ENCODE assay signal across 8 cellular contexts in genomic region chr4:152937535-152938236, GRCh38. TPM values are rescaled to one million over a fixed set of nuclear protein-coding genes. Genes with fewer than 3 reads are reported as not detected.
A peak's percentile ranks its signal among the peaks of the same experiment; 100 is the strongest.
DNase-seq lines count a peak whose midpoint lies in the region; ATAC-seq and TF ChIP-seq lines count a peak whose summit lies in the region.

No MANE protein-coding gene starts in this region.

- no peak overlapping the region for H3K18ac ChIP-seq in mesenchymal stem cell (ENCODE audit: low read depth in 1 of 2, low read length in 2 of 2)

- H2BK15ac ChIP-seq in mesenchymal stem cell (ENCODE audit: low read depth, poor library complexity, severe bottlenecking), result peak overlapping the region; percentile 15

- H3K14ac ChIP-seq in mesenchymal stem cell (ENCODE audit: low read length in 2 of 2), result no peak overlapping the region

- DNase-seq in ELR (ENCODE audit: low read depth) (peak; percentile 38), HFFc6 (no peak), T-helper 17 cell (no peak), mesenchymal stem cell (peak; percentile 36), testis (peak; percentile 50)

- H3K4me3 ChIP-seq in endocrine pancreas (ENCODE audit: control insufficient read depth, insufficient read depth, low read length) (peak overlapping the region; percentile 74), mesenchymal stem cell (ENCODE audit: insufficient read depth in 1 of 2, low read depth in 1 of 2, low read length in 2 of 2) (peak overlapping the region; percentile 74 to 76), testis (peak overlapping the region; percentile 60 to 63)

- H2BK120ac ChIP-seq in mesenchymal stem cell (ENCODE audit: low read depth, low read length), result no peak overlapping the region

- peak overlapping the region; percentile 18 for H2AFZ ChIP-seq in mesenchymal stem cell (ENCODE audit: low read depth, low read length)

- no peaks in the 10 kb centered on the region for H3K9me3 ChIP-seq in T-helper 17 cell (ENCODE audit: control insufficient read depth, low read length, poor library complexity, severe bottlenecking)
- no peaks in the 10 kb centered on the region for H3K9me3 ChIP-seq in endocrine pancreas (ENCODE audit: control insufficient read depth, low read length)
- no peaks in the 10 kb centered on the region for H3K9me3 ChIP-seq in mesenchymal stem cell (ENCODE audit: control insufficient read depth, low read length)
- no peaks in the 10 kb centered on the region for H3K9me3 ChIP-seq in testis

- no peak for TF ChIP-seq POLR2A in testis (IDR thresholded peaks at IDR 0.05)

- H3K27me3 ChIP-seq in endocrine pancreas (ENCODE audit: control insufficient read depth, insufficient read depth, low read length), result no peaks in the 10 kb centered on the region
- peaks cover 0 to 69% of the 10 kb centered on the region in 2 experiments for H3K27me3 ChIP-seq in mesenchymal stem cell (ENCODE audit: control insufficient read depth in 1 of 2, insufficient read depth in 1 of 2, low read length in 2 of 2)
- H3K27me3 ChIP-seq in testis, result no peaks in the 10 kb centered on the region

- H4K91ac ChIP-seq in mesenchymal stem cell (ENCODE audit: low read length), result no peak overlapping the region

- peak overlapping the region; percentile 83 for H3K4me2 ChIP-seq in mesenchymal stem cell (ENCODE audit: low read length, poor library complexity, severe bottlenecking)

- peaks cover 11% of the 10 kb centered on the region for H3K79me1 ChIP-seq in mesenchymal stem cell (replicated peaks; ENCODE audit: low read length, poor library complexity, severe bottlenecking)

- H3K27ac Mint-ChIP-seq in HFFc6, result no peak overlapping the region
- H3K27ac Mint-ChIP-seq in T-helper 17 cell, result no peak overlapping the region

- peak overlapping the region; percentile 83 for H3K4me3 Mint-ChIP-seq in HFFc6
- H3K4me3 Mint-ChIP-seq in T-helper 17 cell, result peak overlapping the region; percentile 89

- no peak overlapping the region for H2BK12ac ChIP-seq in mesenchymal stem cell (ENCODE audit: low read length in 2 of 2)

- peaks cover 13% of the 10 kb centered on the region for H3K27me3 Mint-ChIP-seq in HFFc6 (ENCODE audit: insufficient read depth)
- H3K27me3 Mint-ChIP-seq in T-helper 17 cell, result peaks cover 59% of the 10 kb centered on the region

- no peak overlapping the region for H3K23ac ChIP-seq in mesenchymal stem cell (ENCODE audit: low read length in 2 of 2)

- H3K9ac ChIP-seq in endocrine pancreas (ENCODE audit: control insufficient read depth, insufficient read depth, low read length) (peak overlapping the region; percentile 69), mesenchymal stem cell (ENCODE audit: low read length) (peak overlapping the region; percentile 60)

- H3K9me3 Mint-ChIP-seq in HFFc6, result no peaks in the 10 kb centered on the region

- no peak overlapping the region for H3K4ac ChIP-seq in mesenchymal stem cell (ENCODE audit: low read depth in 1 of 2, low read length in 2 of 2)

- no peak overlapping the region for H2AK5ac ChIP-seq in mesenchymal stem cell (ENCODE audit: low read length, severe bottlenecking)

- H3K4me1 Mint-ChIP-seq in HFFc6 (ENCODE audit: low read depth) (peaks cover 9% of the 10 kb centered on the region), T-helper 17 cell (peaks cover 14% of the 10 kb centered on the region)

- no peak overlapping the region for H2BK5ac ChIP-seq in mesenchymal stem cell (ENCODE audit: low read depth, low read length, poor library complexity, severe bottlenecking)

- H3K36me3 ChIP-seq in endocrine pancreas (ENCODE audit: control insufficient read depth, insufficient read depth, low read length) (no peaks in the 10 kb centered on the region), mesenchymal stem cell (ENCODE audit: control insufficient read depth in 1 of 2, insufficient read depth in 2 of 2, low read depth in 1 of 2, low read length in 2 of 2) (no peaks in the 10 kb centered on the region), testis (ENCODE audit: low read depth, missing control alignments) (no peaks in the 10 kb centered on the region)

- H3K4me1 ChIP-seq in endocrine pancreas (ENCODE audit: control insufficient read depth, insufficient read depth, low read length) (no peaks in the 10 kb centered on the region), mesenchymal stem cell (ENCODE audit: control insufficient read depth, insufficient read depth, low read depth, low read length) (peaks cover 18% of the 10 kb centered on the region), testis (peaks cover 4% of the 10 kb centered on the region)

- peak; percentile 62 for ATAC-seq in T-helper 17 cell
- no peak for ATAC-seq in GM19328 (IDR thresholded peaks at IDR 0.05; ENCODE audit: unreplicated experiment)
- ATAC-seq in GM21390 (IDR thresholded peaks at IDR 0.05; ENCODE audit: unreplicated experiment), result no peak

- H4K8ac ChIP-seq in mesenchymal stem cell (ENCODE audit: low read length), result no peak overlapping the region

- no peak overlapping the region for H3K27ac ChIP-seq in mesenchymal stem cell (ENCODE audit: low read length, poor library complexity, severe bottlenecking)
- no peak overlapping the region for H3K27ac ChIP-seq in testis

- intact Hi-C loops in testis (cut with DNase I; ENCODE audit: low total_unique reads), result no loop called here

- no peaks in the 10 kb centered on the region for H3K36me3 Mint-ChIP-seq in HFFc6 (ENCODE audit: low read depth)
- H3K36me3 Mint-ChIP-seq in T-helper 17 cell (ENCODE audit: low read depth), result peaks cover 7% of the 10 kb centered on the region

- TF ChIP-seq CTCF in HFFc6 (IDR thresholded peaks at IDR 0.05) (no peak), testis (IDR thresholded peaks at IDR 0.05) (no peak)

- 1% methylated on average over 58 of the region's 75 CpGs for whole genome bisulfite sequencing in mesenchymal stem cell
- 0 to 1% methylated on average over 19 to 67 of the region's 75 CpGs for WGBS in testis, 2 donors

RNA-seq across cellular contexts. Expression of gene FHDC1, which starts 1.6 kb away (rescaled TPM):
- total RNA-seq in HFFc6 (2021; fragmentation: NEBNext Ultra II Directional; extraction: Animal tissue kit (Norgen Biotek cat#: 25700)), result under 1 TPM; 0.19 to 0.66 (median 0.28) TPM
- total RNA-seq in T-helper 17 cell, result under 1 TPM; 0.10 TPM
- 0.12 TPM for polyA plus RNA-seq in mesenchymal stem cell (2013, experiment 1 of 2)
- polyA plus RNA-seq in mesenchymal stem cell (2013, experiment 2 of 2), result 0.14 TPM
- total RNA-seq in testis, result 1 to 10 TPM; 3.8 to 4.2 TPM
- 2.9 TPM for polyA plus RNA-seq in testis (ENCODE audit: insufficient read depth, low read depth, low replicate concordance)

Comparison
In these comparisons a context has a peak if more than half of its experiments do, and no peak if none do; other contexts are left out.
1. DNase-seq: peak in ELR (single experiment), mesenchymal stem cell (single experiment) and testis (single experiment); none in HFFc6 (single experiment) and T-helper 17 cell (0 of 3).
2. Peak in every context shown above with its lines, with median percentiles within 50 percentile points of each other: H3K4me3 ChIP-seq.